In genomic region chr1:101465941-101466340, GRCh38 we compare ENCODE assay signal across 15 cellular contexts.
DNase-seq lines count a peak whose midpoint lies in the region; ATAC-seq, FAIRE-seq and TF ChIP-seq lines count a peak whose summit lies in the region.
"Had no signal": no experiment of that assay in that cellular context is flagged by ENCODE, and none has a peak within 500 bp of the region (broad histone marks: within the 10 kb centered on the region; RNA-seq: fewer than 3 reads in every experiment).

No MANE protein-coding gene starts in this region.

- in situ Hi-C loops in HepG2 (cut with HindIII; ENCODE audit: extremely low pct_ligation_motif_present, low pct_unique_long_range_greater_than_20kb): no loop called here

- H3K36me3 ChIP-seq in HepG2 (replicated peaks in 1 of 2; ENCODE audit: control insufficient read depth in 1 of 2, insufficient read depth in 2 of 2, low read length in 2 of 2) (no peaks in the 10 kb centered on the region), right lobe of liver (no peaks in the 10 kb centered on the region), endodermal cell (ENCODE audit: control insufficient read depth, insufficient read depth, low read length) (no peaks in the 10 kb centered on the region), neural progenitor cell (no peaks in the 10 kb centered on the region)
- H3K36me3 ChIP-seq: BLaER1 treated with 17β-estradiol and CSF1 and Interleukin-3, amounts not matched to agents 10 nM and 100 nM had no signal

- peak; percentile 43 for FAIRE-seq in HepG2 (lab: Jason Lieb, UNC)
- FAIRE-seq: G401.6, GM12891, GM19239 had no signal

- H2AFZ ChIP-seq in HepG2 (ENCODE audit: low read length) (no peak overlapping the region), neural progenitor cell (replicated peaks) (no peak overlapping the region)
- H2AFZ ChIP-seq: GM23248 had no signal

- H3K27me3 Mint-ChIP-seq in endodermal cell (ENCODE audit: insufficient read depth) (peaks cover 13% of the 10 kb centered on the region), neural progenitor cell (ENCODE audit: insufficient read depth, low read depth) (no peaks in the 10 kb centered on the region)
- H3K27me3 Mint-ChIP-seq: B cell had no signal

- TF ChIP-seq EP300 in HepG2 (IDR thresholded peaks at IDR 0.05; ENCODE audit: low read depth in 2 of 2, low read length in 2 of 2) (no peak), HepG2 (CRISPR knock-in tag; IDR thresholded peaks at IDR 0.05; ENCODE audit: borderline replicate concordance) (no peak)

- H3K4me1 Mint-ChIP-seq in endodermal cell (no peaks in the 10 kb centered on the region), neural progenitor cell (no peaks in the 10 kb centered on the region)
- H3K4me1 Mint-ChIP-seq: B cell had no signal

- H3K4me2 ChIP-seq in HepG2 (ENCODE audit: low read depth, low read length): no peak overlapping the region
- H3K4me2 ChIP-seq in neural progenitor cell: no peak overlapping the region
- H3K4me2 ChIP-seq: BLaER1 treated with 17β-estradiol and CSF1 and Interleukin-3, amounts not matched to agents 10 nM and 100 nM had no signal

- no peaks in the 10 kb centered on the region for H3K79me2 ChIP-seq in HepG2 (ENCODE audit: insufficient read depth, low read length)
- no peaks in the 10 kb centered on the region for H3K79me2 ChIP-seq in neural progenitor cell (ENCODE audit: low read depth)

- ATAC-seq in HepG2 (peak; percentile 97), right lobe of liver (no peak), HG03457 (IDR thresholded peaks at IDR 0.05; ENCODE audit: unreplicated experiment) (no peak)
- ATAC-seq: CD8-positive, alpha-beta T cell had no signal

- H3K9me3 Mint-ChIP-seq in endodermal cell (peaks cover 8% of the 10 kb centered on the region), neural progenitor cell (peaks cover 9% of the 10 kb centered on the region)
- H3K9me3 Mint-ChIP-seq: CD8-positive, alpha-beta T cell had no signal

- H4K20me1 ChIP-seq in HepG2 (ENCODE audit: insufficient read depth, low read length) (no peaks in the 10 kb centered on the region), neural progenitor cell (ENCODE audit: low read depth) (no peaks in the 10 kb centered on the region)
- H4K20me1 ChIP-seq: BLaER1 treated with 17β-estradiol and CSF1 and Interleukin-3, amounts not matched to agents 10 nM and 100 nM had no signal

- no TSS peak for BruUV-seq in HepG2 (replicated peaks; lab: Mats Ljungman, UMichigan)

- no peaks in the 10 kb centered on the region for H3K4me1 ChIP-seq in HepG2 (ENCODE audit: insufficient read depth, low read length)
- H3K4me1 ChIP-seq in right lobe of liver: no peaks in the 10 kb centered on the region
- H3K4me1 ChIP-seq in endodermal cell (ENCODE audit: control insufficient read depth, insufficient read depth, low read length): no peaks in the 10 kb centered on the region
- no peaks in the 10 kb centered on the region for H3K4me1 ChIP-seq in neural progenitor cell
- H3K4me1 ChIP-seq: BLaER1 treated with 17β-estradiol and CSF1 and Interleukin-3, amounts not matched to agents 10 nM and 100 nM had no signal

- H3K4me3 Mint-ChIP-seq in endodermal cell (no peak overlapping the region), neural progenitor cell (no peak overlapping the region)
- H3K4me3 Mint-ChIP-seq: B cell; CD8-positive, alpha-beta T cell had no signal

- POLR2A ChIA-PET in HepG2 (lab: Yijun Ruan, JAX): no interaction called here

- no peak for TF ChIP-seq RAD21 in HepG2 (CRISPR knock-in tag; IDR thresholded peaks at IDR 0.05)

- TF ChIP-seq POLR2A in HepG2 (IDR thresholded peaks at IDR 0.05; ENCODE audit: insufficient read depth in 1 of 2, low read depth in 2 of 2, low read length in 2 of 2): no peak
- no peak for TF ChIP-seq POLR2A in right lobe of liver (IDR thresholded peaks at IDR 0.05)

- CTCF ChIA-PET in HepG2 (lab: Yijun Ruan, JAX; ENCODE audit: low intra/inter-chr PET ratio, low total read pairs): no interaction called here

- H3K4me3 ChIP-seq in HepG2 (replicated peaks in 1 of 3; ENCODE audit: insufficient read depth in 1 of 3, low read depth in 2 of 3, low read length in 3 of 3) (no peak overlapping the region), right lobe of liver (no peak overlapping the region), endodermal cell (ENCODE audit: low read length) (no peak overlapping the region), neural progenitor cell (no peak overlapping the region)
- H3K4me3 ChIP-seq: BLaER1 treated with 17β-estradiol and CSF1 and Interleukin-3, amounts not matched to agents 10 nM and 100 nM; GM23248 had no signal

- no peaks in the 10 kb centered on the region for H3F3A ChIP-seq in neural progenitor cell (ENCODE audit: low read depth)

- DNase-seq in HepG2 (ENCODE audit: low spot score) (peak; percentile 3), right lobe of liver (no peak), endodermal cell (no peak), neural progenitor cell (ENCODE audit: low spot score) (no peak), NCI-H1417 treated with DMSO at 0.1 percent for 48 hours (lab: John Stamatoyannopoulos, UW) (no peak)
- DNase-seq: Calu3; CD8-positive, alpha-beta T cell; GM23248; H7 had no signal

- no peak overlapping the region for H3K27ac ChIP-seq in HepG2 (ENCODE audit: extremely low read length, insufficient read depth, low read length)
- H3K27ac ChIP-seq in right lobe of liver: no peak overlapping the region
- no peak overlapping the region for H3K27ac ChIP-seq in endodermal cell (ENCODE audit: low read depth, low read length)
- H3K27ac ChIP-seq in neural progenitor cell: no peak overlapping the region
- H3K27ac ChIP-seq: BLaER1 treated with 17β-estradiol and CSF1 and Interleukin-3, amounts not matched to agents 10 nM and 100 nM; GM23248 had no signal

- no peaks in the 10 kb centered on the region for H3K27me3 ChIP-seq in HepG2 (ENCODE audit: control insufficient read depth in 1 of 2, insufficient read depth in 2 of 2, low read length in 2 of 2)
- no peaks in the 10 kb centered on the region for H3K27me3 ChIP-seq in right lobe of liver
- H3K27me3 ChIP-seq in endodermal cell (ENCODE audit: control insufficient read depth, insufficient read depth, low read length, poor library complexity, severe bottlenecking): peaks cover 20% of the 10 kb centered on the region
- H3K27me3 ChIP-seq in neural progenitor cell: no peaks in the 10 kb centered on the region
- H3K27me3 ChIP-seq: BLaER1 treated with 17β-estradiol and CSF1 and Interleukin-3, amounts not matched to agents 10 nM and 100 nM had no signal

- H3K27ac Mint-ChIP-seq in endodermal cell: no peak overlapping the region
- H3K27ac Mint-ChIP-seq in neural progenitor cell: no peak overlapping the region
- H3K27ac Mint-ChIP-seq: B cell; CD8-positive, alpha-beta T cell had no signal

- intact Hi-C loops in HepG2 (cut with micrococcal nuclease; ENCODE audit: unreplicated experiment) (no loop called here), right lobe of liver (cut with DNase I) (no loop called here)

- H3K36me3 Mint-ChIP-seq in endodermal cell (ENCODE audit: low read depth): no peaks in the 10 kb centered on the region
- H3K36me3 Mint-ChIP-seq in neural progenitor cell: no peaks in the 10 kb centered on the region
- H3K36me3 Mint-ChIP-seq: CD8-positive, alpha-beta T cell had no signal

- H3K9ac ChIP-seq in HepG2 (ENCODE audit: insufficient read depth, low read depth, low read length) (no peak overlapping the region), endodermal cell (ENCODE audit: extremely low read depth, low read length, poor library complexity, severe bottlenecking) (no peak overlapping the region), neural progenitor cell (no peak overlapping the region)
- H3K9ac ChIP-seq: BLaER1 treated with 17β-estradiol and CSF1 and Interleukin-3, amounts not matched to agents 10 nM and 100 nM; GM23248 had no signal

- WGBS in HepG2 (ENCODE audit: low lambda C conversion rate): 5% methylated on average over 2 of the region's 2 CpGs
- 93% methylated on average over 2 of the region's 2 CpGs for WGBS in right lobe of liver (ENCODE audit: insufficient coverage, low coverage, low lambda C conversion rate, missing lambda C conversion rate)
- WGBS in endodermal cell (ENCODE audit: insufficient coverage in 1 of 2, insufficient read length in 1 of 2), 2 experiments: 80 to 96% methylated on average over 1 to 2 of the region's 2 CpGs

- TF ChIP-seq CTCF in HepG2 (CRISPR knock-in tag; IDR thresholded peaks at IDR 0.05) (no peak), right lobe of liver (IDR thresholded peaks at IDR 0.05) (no peak), endodermal cell (conservative IDR thresholded peaks at IDR 0.05) (peak; percentile 33), neural progenitor cell (IDR thresholded peaks at IDR 0.05) (peak; percentile 7)

- H3K9me3 ChIP-seq in HepG2 (ENCODE audit: low read length) (no peaks in the 10 kb centered on the region), right lobe of liver (no peaks in the 10 kb centered on the region), endodermal cell (ENCODE audit: control insufficient read depth, low read length) (peaks cover 11% of the 10 kb centered on the region), neural progenitor cell (ENCODE audit: low read depth) (no peaks in the 10 kb centered on the region)

TF ChIP-seq in HepG2, 621 proteins besides CTCF, POLR2A, EP300 and RAD21:
- TF ChIP-seq ZNF670 (CRISPR knock-in tag; IDR thresholded peaks at IDR 0.05; ENCODE audit: borderline replicate concordance) (no peak), ELF4 (CRISPR knock-in tag; IDR thresholded peaks at IDR 0.05; ENCODE audit: borderline replicate concordance) (no peak), EHMT2 (IDR thresholded peaks at IDR 0.05; ENCODE audit: borderline replicate concordance, low read depth, low read length) (no peak), ZNF367 (CRISPR knock-in tag; IDR thresholded peaks at IDR 0.05; ENCODE audit: borderline replicate concordance) (no peak), ISX (CRISPR knock-in tag; conservative IDR thresholded peaks at IDR 0.05) (no peak), ZNF562 (CRISPR knock-in tag; IDR thresholded peaks at IDR 0.05; ENCODE audit: borderline replicate concordance) (no peak), ZNF773 (CRISPR knock-in tag; IDR thresholded peaks at IDR 0.05; ENCODE audit: borderline replicate concordance) (no peak)

Comparison
In these comparisons a context has a peak if more than half of its experiments do, and no peak if none do; other contexts are left out.
1. CTCF ChIP-seq: peak in endodermal cell (single experiment) and neural progenitor cell (single experiment); none in HepG2 (single experiment) and right lobe of liver (0 of 4).